Comparison of ENCODE assay signal across 1 cellular context in genomic region chr4:86451560-86452322, GRCh38.
TF ChIP-seq lines count a peak whose summit lies in the region.

No MANE protein-coding gene starts in this region.

TF ChIP-seq in GM12878, 131 proteins besides CTCF, POLR2A, EP300 and RAD21 (continued from another document):
- TF ChIP-seq BRCA1 (IDR thresholded peaks at IDR 0.05; ENCODE audit: low read depth, low read length): no peak
- TF ChIP-seq BCL11A (IDR thresholded peaks at IDR 0.05; ENCODE audit: low read depth, low read length): no peak
- TF ChIP-seq BCL3 (IDR thresholded peaks at IDR 0.05; ENCODE audit: borderline replicate concordance, insufficient read depth, low read depth, low read length, poor library complexity, severe bottlenecking): no peak
